Comparison of ENCODE assay signal across 12 cellular contexts in genomic region chr5:89071101-89071940, GRCh38.
A peak's percentile ranks its signal among the peaks of the same experiment; 100 is the strongest.
DNase-seq lines count a peak whose midpoint lies in the region; ATAC-seq and TF ChIP-seq lines count a peak whose summit lies in the region.
"Had no signal": no experiment of that assay in that cellular context is flagged by ENCODE, and none has a peak within 500 bp of the region (broad histone marks: within the 10 kb centered on the region; RNA-seq: fewer than 3 reads in every experiment).

No MANE protein-coding gene starts in this region.

- H3K4me3 Mint-ChIP-seq in naive B cell, result peak overlapping the region; percentile 2 to 65 (median 32)

- no peaks in the 10 kb centered on the region for H3K27me3 Mint-ChIP-seq in naive B cell

- no peak overlapping the region for H3K4me3 ChIP-seq in lower leg skin (ENCODE audit: low read depth, poor library complexity, severe bottlenecking)
- H3K4me3 ChIP-seq: sigmoid colon had no signal

- intact Hi-C loops in lower leg skin (cut with DNase I; ENCODE audit: low total_unique reads), result no loop called here

- ATAC-seq in GM18868 (IDR thresholded peaks at IDR 0.05; ENCODE audit: unreplicated experiment) (peak; percentile 46), GM21723 (IDR thresholded peaks at IDR 0.05; ENCODE audit: unreplicated experiment) (peak; percentile 60), HG03342 (IDR thresholded peaks at IDR 0.05; ENCODE audit: unreplicated experiment) (peak; percentile 81), naive B cell (ENCODE audit: low read depth in 2 of 2) (no peak)
- ATAC-seq: Panc1 had no signal

- H3K27ac Mint-ChIP-seq in naive B cell, result peak overlapping the region in 1 of 6 donors; percentile 84

- peaks cover 8 to 26% (median 13%) of the 10 kb centered on the region in 3 donors for H3K4me1 Mint-ChIP-seq in naive B cell

- 77 to 83% methylated on average over 4 of the region's 4 CpGs for WGBS in lower leg skin, 2 donors

- TF ChIP-seq POLR2A in lower leg skin (IDR thresholded peaks at IDR 0.05), result no peak

- H3K36me3 Mint-ChIP-seq in naive B cell, result no peaks in the 10 kb centered on the region

- no peak for TF ChIP-seq CTCF in lower leg skin (IDR thresholded peaks at IDR 0.05)

- DNase-seq in naive B cell (no peak), lower leg skin (ENCODE audit: low spot score in 2 of 2) (no peak), GF-D8 (lab: John Stamatoyannopoulos, UW) (no peak), A172 (ENCODE audit: low spot score) (no peak)
- no peak for DNase-seq in stimulated activated CD4-positive, alpha-beta T cell treated with anti-CD3 and anti-CD28 coated beads, Interleukin-4, amount 100 ng/mL, for 24 hours
- DNase-seq: amniotic stem cell, NCI-H1105 treated with DMSO at 0.1 percent for 48 hours, sigmoid colon had no signal

- no peaks in the 10 kb centered on the region for H3K9me3 Mint-ChIP-seq in naive B cell

Comparison
In these comparisons a context has a peak if more than half of its experiments do, and no peak if none do; other contexts are left out.
1. ATAC-seq: peak in GM18868 (single experiment), GM21723 (single experiment) and HG03342 (single experiment); none in naive B cell (0 of 2).